Comparison of ENCODE assay signal across 19 cellular contexts in the genomic region with DNA sequence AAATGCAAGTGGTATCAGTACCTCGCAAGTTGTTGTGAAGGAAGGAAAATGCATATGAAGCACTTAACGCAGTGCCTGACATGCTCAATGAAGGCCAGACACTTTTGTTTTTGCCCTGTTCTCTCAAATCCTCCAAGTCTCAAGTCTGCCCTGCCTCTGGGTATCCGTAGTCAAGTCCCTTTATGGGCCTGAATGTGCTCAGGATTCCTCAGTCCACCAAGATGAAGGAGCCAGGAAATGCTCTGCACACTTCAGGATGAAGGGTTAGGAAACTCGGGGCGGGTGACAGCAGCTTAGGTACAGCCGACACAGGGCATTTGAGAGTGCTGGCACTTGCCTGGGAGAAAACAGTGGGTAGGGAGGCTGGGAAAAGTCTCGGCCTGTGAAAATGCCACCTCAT. TPM values are rescaled to one million over a fixed set of nuclear protein-coding genes. Genes with fewer than 3 reads are reported as not detected.
DNase-seq lines count a peak whose midpoint lies in the region; ATAC-seq and TF ChIP-seq lines count a peak whose summit lies in the region.
"Had no signal": no experiment of that assay in that cellular context is flagged by ENCODE, and none has a peak within 500 bp of the region (broad histone marks: within the 10 kb centered on the region; RNA-seq: fewer than 3 reads in every experiment).

No MANE protein-coding gene starts in this region.

- no peaks in the 10 kb centered on the region for H3K27me3 Mint-ChIP-seq in natural killer cell treated with Interleukin-12 subunit alpha and Interleukin-12 subunit beta and Interleukin-15 and Interleukin-18, amount 100 ng/mL, for 72 hours
- no peaks in the 10 kb centered on the region for H3K27me3 Mint-ChIP-seq in natural killer cell (ENCODE audit: low read depth in 2 of 2)
- H3K27me3 Mint-ChIP-seq: activated naive CD4-positive, alpha-beta T cell treated with anti-CD3 and anti-CD28 coated beads, Interleukin-2, amount 50 U/mL, for 24 hours had no signal

- no peak overlapping the region for H3K9ac ChIP-seq in neuronal stem cell (ENCODE audit: low read depth, low read length, poor library complexity)

- H3K4ac ChIP-seq in neuronal stem cell (ENCODE audit: low read length), result no peak overlapping the region

- no peak overlapping the region for H2BK12ac ChIP-seq in neuronal stem cell (ENCODE audit: low read length)

- no peak overlapping the region for H3K4me2 ChIP-seq in neuronal stem cell (ENCODE audit: insufficient read depth, low read length, poor library complexity, severe bottlenecking)

- peak overlapping the region; percentile 70 to 95 for H3K27ac Mint-ChIP-seq in natural killer cell treated with Interleukin-12 subunit alpha and Interleukin-12 subunit beta and Interleukin-15 and Interleukin-18, amount 100 ng/mL, for 72 hours
- peak overlapping the region in 1 of 2 donors; percentile 48 for H3K27ac Mint-ChIP-seq in natural killer cell
- H3K27ac Mint-ChIP-seq: activated naive CD4-positive, alpha-beta T cell treated with anti-CD3 and anti-CD28 coated beads, Interleukin-2, amount 50 U/mL, for 24 hours had no signal

- H3K36me3 ChIP-seq in esophagus squamous epithelium, result no peaks in the 10 kb centered on the region
- no peaks in the 10 kb centered on the region for H3K36me3 ChIP-seq in neuronal stem cell (replicated peaks in 1 of 2; ENCODE audit: control insufficient read depth in 2 of 2, insufficient read depth in 2 of 2, low read length in 2 of 2)
- H3K36me3 ChIP-seq: ovary had no signal

- H2BK15ac ChIP-seq in neuronal stem cell (ENCODE audit: low read length), result no peak overlapping the region

- H3K4me3 ChIP-seq in esophagus squamous epithelium (peak overlapping the region in 3 of 4 donors; percentile 28 to 51 (median 37)), neuronal stem cell (ENCODE audit: low read length in 2 of 2) (no peak overlapping the region)
- H3K4me3 ChIP-seq: body of pancreas, K562, ovary had no signal

- H3K9me3 Mint-ChIP-seq in natural killer cell treated with Interleukin-12 subunit alpha and Interleukin-12 subunit beta and Interleukin-15 and Interleukin-18, amount 100 ng/mL, for 72 hours, result no peaks in the 10 kb centered on the region
- H3K9me3 Mint-ChIP-seq in natural killer cell, result no peaks in the 10 kb centered on the region
- H3K9me3 Mint-ChIP-seq: activated naive CD4-positive, alpha-beta T cell treated with anti-CD3 and anti-CD28 coated beads, Interleukin-2, amount 50 U/mL, for 24 hours had no signal

- H3K4me1 ChIP-seq in esophagus squamous epithelium, result peaks cover 0 to 28% (median 4%) of the 10 kb centered on the region in 3 donors
- H3K4me1 ChIP-seq in neuronal stem cell (ENCODE audit: control insufficient read depth in 2 of 2, insufficient read depth in 1 of 2, low read depth in 1 of 2, low read length in 2 of 2), result peaks cover 4 to 5% of the 10 kb centered on the region in 2 donors

- no peaks in the 10 kb centered on the region for H3K79me1 ChIP-seq in neuronal stem cell (ENCODE audit: low read depth, low read length)

- no peak for ATAC-seq in natural killer cell treated with Interleukin-12 subunit alpha and Interleukin-12 subunit beta and Interleukin-15 and Interleukin-18, amount 100 ng/mL, for 72 hours
- ATAC-seq in natural killer cell, result no peak
- ATAC-seq: K562 had no signal

- H2BK120ac ChIP-seq in neuronal stem cell (ENCODE audit: low read depth, low read length), result no peak overlapping the region

- H3K36me3 Mint-ChIP-seq in natural killer cell treated with Interleukin-12 subunit alpha and Interleukin-12 subunit beta and Interleukin-15 and Interleukin-18, amount 100 ng/mL, for 72 hours, result no peaks in the 10 kb centered on the region
- no peaks in the 10 kb centered on the region for H3K36me3 Mint-ChIP-seq in natural killer cell
- H3K36me3 Mint-ChIP-seq: activated naive CD4-positive, alpha-beta T cell treated with anti-CD3 and anti-CD28 coated beads, Interleukin-2, amount 50 U/mL, for 24 hours had no signal

- WGBS in esophagus squamous epithelium, 2 donors, result 76 to 90% methylated on average over 2 to 7 of the region's 7 CpGs
- no CpG with 5 or more reads among the region's 7 CpGs for WGBS in neuronal stem cell (ENCODE audit: extremely low coverage in 2 of 2, insufficient read length in 2 of 2, insufficient replicate concordance in 1 of 2), 2 donors

- no peaks in the 10 kb centered on the region for H3K9me3 ChIP-seq in esophagus squamous epithelium
- no peaks in the 10 kb centered on the region for H3K9me3 ChIP-seq in neuronal stem cell (replicated peaks in 1 of 2; ENCODE audit: control insufficient read depth in 2 of 2, insufficient read depth in 1 of 2, low read depth in 1 of 2, low read length in 2 of 2)
- H3K9me3 ChIP-seq: body of pancreas, ovary had no signal

- no peak for DNase-seq in natural killer cell treated with Interleukin-12 subunit alpha and Interleukin-12 subunit beta and Interleukin-15 and Interleukin-18, amount 100 ng/mL, for 72 hours (ENCODE audit: low spot score)
- DNase-seq in natural killer cell, result no peak
- no peak for DNase-seq in esophagus squamous epithelium (lab: John Stamatoyannopoulos, UW)
- no peak for DNase-seq in neuronal stem cell (ENCODE audit: low spot score)
- DNase-seq in stimulated activated CD4-positive, alpha-beta T cell treated with anti-CD3 and anti-CD28 coated beads, Interleukin-4, amount 100 ng/mL, for 24 hours, result no peak
- no peak for DNase-seq in SIG-M5 treated with dmso at 0.1 percent for 504 hours (lab: John Stamatoyannopoulos, UW; ENCODE audit: unreplicated experiment)
- no peak for DNase-seq in epidermal melanocyte (ENCODE audit: insufficient read length, low spot score)
- no peak for DNase-seq in NOMO-1 (lab: John Stamatoyannopoulos, UW; ENCODE audit: unreplicated experiment in 2 of 2)
- DNase-seq: activated CD8-positive, alpha-beta memory T cell treated with anti-CD3 and anti-CD28 coated beads, Interleukin-2, amount 50 U/mL, for 4 hours; body of pancreas; COR-L47; GDM1; kidney glomerular epithelial cell; NCI-H1105; ovary; stimulated activated naive CD4-positive, alpha-beta T cell treated with Interleukin-2 at 50 U/mL for 16 hours had no signal

- H2BK5ac ChIP-seq in neuronal stem cell (ENCODE audit: low read length), result no peak overlapping the region

- H4K8ac ChIP-seq in neuronal stem cell (ENCODE audit: low read depth, low read length), result no peak overlapping the region

- no peak overlapping the region for H3K14ac ChIP-seq in neuronal stem cell (ENCODE audit: low read length)

- intact Hi-C loops in natural killer cell (cut with micrococcal nuclease), result no loop called here
- intact Hi-C loops in esophagus squamous epithelium (cut with DNase I), result no loop called here

- TF ChIP-seq CTCF in natural killer cell (IDR thresholded peaks at IDR 0.05) (no peak), esophagus squamous epithelium (IDR thresholded peaks at IDR 0.05) (no peak)

- H3K23ac ChIP-seq in neuronal stem cell (ENCODE audit: low read depth, low read length, poor library complexity), result no peak overlapping the region

- no peak overlapping the region for H4K91ac ChIP-seq in neuronal stem cell (ENCODE audit: low read depth, low read length, poor library complexity)

- H3K4me1 Mint-ChIP-seq in natural killer cell treated with Interleukin-12 subunit alpha and Interleukin-12 subunit beta and Interleukin-15 and Interleukin-18, amount 100 ng/mL, for 72 hours (ENCODE audit: low read depth in 2 of 2), result peaks cover 31 to 35% of the 10 kb centered on the region in 2 donors
- peaks cover 32 to 42% of the 10 kb centered on the region in 2 donors for H3K4me1 Mint-ChIP-seq in natural killer cell

- H3K27ac ChIP-seq in esophagus squamous epithelium (peak overlapping the region; percentile 50 to 82 (median 72)), neuronal stem cell (replicated peaks; ENCODE audit: low read length) (no peak overlapping the region)
- H3K27ac ChIP-seq: body of pancreas, HL-60, ovary had no signal

- H3K27me3 ChIP-seq in esophagus squamous epithelium (no peaks in the 10 kb centered on the region), neuronal stem cell (ENCODE audit: control insufficient read depth in 3 of 3, insufficient read depth in 3 of 3, low read depth in 1 of 3, low read length in 3 of 3) (peaks cover 0 to 4% (median 0%) of the 10 kb centered on the region in 3 experiments)
- H3K27me3 ChIP-seq: body of pancreas, ovary had no signal

- no peak for TF ChIP-seq POLR2A in esophagus squamous epithelium (IDR thresholded peaks at IDR 0.05)

- peak overlapping the region; percentile 30 for H2AFZ ChIP-seq in neuronal stem cell (ENCODE audit: low read length)

- no peak overlapping the region for H2AK5ac ChIP-seq in neuronal stem cell (ENCODE audit: low read depth, low read length)

- H3K4me3 Mint-ChIP-seq in natural killer cell treated with Interleukin-12 subunit alpha and Interleukin-12 subunit beta and Interleukin-15 and Interleukin-18, amount 100 ng/mL, for 72 hours, result no peak overlapping the region
- no peak overlapping the region for H3K4me3 Mint-ChIP-seq in natural killer cell
- H3K4me3 Mint-ChIP-seq: activated naive CD4-positive, alpha-beta T cell treated with anti-CD3 and anti-CD28 coated beads, Interleukin-2, amount 50 U/mL, for 24 hours had no signal

- H3K18ac ChIP-seq in neuronal stem cell (ENCODE audit: low read length), result no peak overlapping the region

RNA-seq across cellular contexts. Expression of a gene that starts 1.4 kb away (rescaled TPM):
- total RNA-seq in natural killer cell treated with Interleukin-12 subunit alpha and Interleukin-12 subunit beta and Interleukin-15 and Interleukin-18, amount 100 ng/mL, for 72 hours, result not detected
- total RNA-seq in natural killer cell (under 1 TPM in 1 of 3 donors, not detected in 2; 0.48 TPM), esophagus squamous epithelium (10 to 100 TPM in 2 of 4 donors, 1 to 10 TPM in 2; 1.7 to 19.5 (median 6.9) TPM)
- 0.32 TPM for polyA plus RNA-seq in neuronal stem cell (2013, experiment 1 of 2)
- polyA plus RNA-seq in neuronal stem cell (2013, experiment 2 of 2), result 0.21 TPM
- total RNA-seq: K562 had no signal

RNA-seq across cellular contexts. Expression of a gene that starts 9.6 kb away (rescaled TPM):
- total RNA-seq in natural killer cell treated with Interleukin-12 subunit alpha and Interleukin-12 subunit beta and Interleukin-15 and Interleukin-18, amount 100 ng/mL, for 72 hours, result not detected
- total RNA-seq in natural killer cell, result not detected
- total RNA-seq in esophagus squamous epithelium, result not detected
- not detected for polyA plus RNA-seq in neuronal stem cell (2013, experiment 1 of 2)
- not detected for polyA plus RNA-seq in neuronal stem cell (2013, experiment 2 of 2)
- total RNA-seq: body of pancreas, K562, ovary had no signal
- polyA plus RNA-seq: K562, ovary had no signal

RNA-seq across cellular contexts. Expression of a gene that starts 21.4 kb away (rescaled TPM):
- 100 to 1,000 TPM; 138 to 156 TPM for total RNA-seq in natural killer cell treated with Interleukin-12 subunit alpha and Interleukin-12 subunit beta and Interleukin-15 and Interleukin-18, amount 100 ng/mL, for 72 hours
- 10 to 100 TPM; 95.5 to 98.9 (median 96.6) TPM for total RNA-seq in natural killer cell
- 10 to 100 TPM; 33.0 to 49.6 (median 38.6) TPM for total RNA-seq in esophagus squamous epithelium
- 0.22 TPM for polyA plus RNA-seq in neuronal stem cell (2013, experiment 1 of 2)
- polyA plus RNA-seq in neuronal stem cell (2013, experiment 2 of 2), result 0.10 TPM

RNA-seq across cellular contexts. Expression of a gene that starts 21.9 kb away (rescaled TPM):
- 10 to 100 TPM; 11.9 to 12.6 TPM for total RNA-seq in natural killer cell treated with Interleukin-12 subunit alpha and Interleukin-12 subunit beta and Interleukin-15 and Interleukin-18, amount 100 ng/mL, for 72 hours
- total RNA-seq in natural killer cell (1 to 10 TPM; 2.9 to 4.9 (median 3.6) TPM), esophagus squamous epithelium (1 to 10 TPM in 3 of 4 donors, under 1 TPM in 1; 0.53 to 6.9 (median 3.9) TPM)
- 15.9 TPM for polyA plus RNA-seq in neuronal stem cell (2013, experiment 1 of 2)
- 15.9 TPM for polyA plus RNA-seq in neuronal stem cell (2013, experiment 2 of 2)

RNA-seq across cellular contexts. Expression of a gene that starts 57.3 kb away (rescaled TPM):
- total RNA-seq in natural killer cell treated with Interleukin-12 subunit alpha and Interleukin-12 subunit beta and Interleukin-15 and Interleukin-18, amount 100 ng/mL, for 72 hours, result 1 to 10 TPM; 6.4 to 7.2 TPM
- total RNA-seq in natural killer cell (1 to 10 TPM; 1.6 to 2.9 (median 2.7) TPM), esophagus squamous epithelium (1 to 10 TPM; 1.5 to 5.9 (median 5.5) TPM)
- polyA plus RNA-seq in neuronal stem cell (2013, experiment 1 of 2), result 15.3 TPM
- 15.2 TPM for polyA plus RNA-seq in neuronal stem cell (2013, experiment 2 of 2)

Comparison
In these comparisons a context has a peak if more than half of its experiments do, and no peak if none do; other contexts are left out.
1. H3K4me3 ChIP-seq: peak in esophagus squamous epithelium (3 of 4); none in neuronal stem cell (0 of 2).